Comparison of ENCODE assay signal across 8 cellular contexts in genomic region chr19:49590971-49591730, GRCh38. TPM values are rescaled to one million over a fixed set of nuclear protein-coding genes. Genes with fewer than 3 reads are reported as not detected.
DNase-seq lines count a peak whose midpoint lies in the region; ATAC-seq and TF ChIP-seq lines count a peak whose summit lies in the region.

Gene PRR12 (plus strand): TSS chr19:49591182. CDS start chr19:49591655, 473 bp downstream.

- DNase-seq in NB4 (ENCODE audit: low read depth), result peak; percentile 88
- peak; percentile 81 for DNase-seq in SW480 (ENCODE audit: low spot score)
- DNase-seq in activated naive CD8-positive, alpha-beta T cell treated with anti-CD3 and anti-CD28 coated beads, Interleukin-2, amount 10 ng/mL, durations not matched to agents 7 days and 5 days, result peak; percentile 82
- peak in 41 of 42 donors; percentile 43 to 87 (median 71) for DNase-seq in head of caudate nucleus
- peak; percentile 98 for DNase-seq in osteoblast (ENCODE audit: insufficient read length, low spot score, missing footprints)
- DNase-seq in ureter (ENCODE audit: low spot score), result peak; percentile 71

- peaks cover 31% of the 10 kb centered on the region for H3K79me2 ChIP-seq in osteoblast (ENCODE audit: insufficient read depth, low read length)

- H3K27ac ChIP-seq in osteoblast (ENCODE audit: low read depth, low read length), result peak within 1 kb of the TSS; percentile 70

- peaks cover 30% of the 10 kb centered on the region for H3K4me1 Mint-ChIP-seq in activated naive CD8-positive, alpha-beta T cell treated with anti-CD3 and anti-CD28 coated beads, Interleukin-2, amount 10 ng/mL, durations not matched to agents 7 days and 5 days

- H3K4me3 ChIP-seq in GM08714 (ENCODE audit: low read length) (peak within 1 kb of the TSS; percentile 86), NB4 (ENCODE audit: low read depth, low read length) (peak within 1 kb of the TSS; percentile 90), osteoblast (ENCODE audit: insufficient read depth, low read length) (peak within 1 kb of the TSS; percentile 87)

- peak within 1 kb of the TSS; percentile 94 for H2AFZ ChIP-seq in osteoblast (ENCODE audit: low read length)

- POLR2A ChIA-PET in activated naive CD8-positive, alpha-beta T cell treated with anti-CD3 and anti-CD28 coated beads, Interleukin-2, amount 10 ng/mL, durations not matched to agents 7 days and 5 days (lab: Charles Lee), result interaction anchor here (0.6 to 5.3 kb wide), 12 partner anchors 11 to 95 kb away, joined by 3 to 68 read pairs (median 4); partner anchors contain the start of genes BCL2L12, IRF3, NOSIP and PRMT1

- peaks cover 10% of the 10 kb centered on the region for H3K36me3 Mint-ChIP-seq in activated naive CD8-positive, alpha-beta T cell treated with anti-CD3 and anti-CD28 coated beads, Interleukin-2, amount 10 ng/mL, durations not matched to agents 7 days and 5 days

- peaks cover 22% of the 10 kb centered on the region for H3K4me1 ChIP-seq in osteoblast (ENCODE audit: insufficient read depth, low read length)

- H3K4me2 ChIP-seq in osteoblast (ENCODE audit: insufficient read depth, low read length), result peak within 1 kb of the TSS; percentile 99

- no peak for TF ChIP-seq POLR2A in NB4 (IDR thresholded peaks at IDR 0.05; ENCODE audit: extremely low read depth, insufficient read length)

- no peaks in the 10 kb centered on the region for H3K9me3 ChIP-seq in osteoblast (ENCODE audit: low read depth, low read length)

- peak; percentile 16 for ATAC-seq in activated naive CD8-positive, alpha-beta T cell treated with anti-CD3 and anti-CD28 coated beads, Interleukin-2, amount 10 ng/mL, durations not matched to agents 7 days and 5 days (ENCODE audit: low read depth)
- ATAC-seq in GM18498 (IDR thresholded peaks at IDR 0.05; ENCODE audit: unreplicated experiment), result no peak

- H3K27me3 Mint-ChIP-seq in activated naive CD8-positive, alpha-beta T cell treated with anti-CD3 and anti-CD28 coated beads, Interleukin-2, amount 10 ng/mL, durations not matched to agents 7 days and 5 days, result peaks cover 4% of the 10 kb centered on the region

- H3K4me3 Mint-ChIP-seq in activated naive CD8-positive, alpha-beta T cell treated with anti-CD3 and anti-CD28 coated beads, Interleukin-2, amount 10 ng/mL, durations not matched to agents 7 days and 5 days, result peak within 1 kb of the TSS; percentile 91

- no peaks in the 10 kb centered on the region for H3K27me3 ChIP-seq in osteoblast (ENCODE audit: insufficient read depth, low read length)

- no peak for TF ChIP-seq CTCF in NB4 (IDR thresholded peaks at IDR 0.05; ENCODE audit: low read depth, low read length)
- TF ChIP-seq CTCF in osteoblast (IDR thresholded peaks at IDR 0.05; ENCODE audit: extremely low read depth, low read depth, low read length), result no peak

- H3K36me3 ChIP-seq in osteoblast (ENCODE audit: insufficient read depth, low read length), result peaks cover 18% of the 10 kb centered on the region

- intact Hi-C loops in head of caudate nucleus (cut with DNase I), result loop anchor here (5.0 to 10.0 kb wide), 2 partner anchors 46 to 74 kb away; partner anchors contain the start of genes BCL2L12 and IRF3

- H4K20me1 ChIP-seq in osteoblast (ENCODE audit: insufficient read depth, low read length), result peaks cover 21% of the 10 kb centered on the region

- H3K27ac Mint-ChIP-seq in activated naive CD8-positive, alpha-beta T cell treated with anti-CD3 and anti-CD28 coated beads, Interleukin-2, amount 10 ng/mL, durations not matched to agents 7 days and 5 days, result peak within 1 kb of the TSS; percentile 88

- H3K9me3 Mint-ChIP-seq in activated naive CD8-positive, alpha-beta T cell treated with anti-CD3 and anti-CD28 coated beads, Interleukin-2, amount 10 ng/mL, durations not matched to agents 7 days and 5 days, result no peaks in the 10 kb centered on the region

RNA-seq across cellular contexts. Expression of gene PRR12, which starts in this region (rescaled TPM):
- 10 to 100 TPM; 49.7 TPM for total RNA-seq in activated naive CD8-positive, alpha-beta T cell treated with anti-CD3 and anti-CD28 coated beads, Interleukin-2, amount 10 ng/mL, durations not matched to agents 7 days and 5 days
- total RNA-seq in osteoblast, result 2.2 and 2.9 TPM in 2 replicates
- total RNA-seq in ureter, result 40.6 TPM

Comparison
In these comparisons a context has a peak if more than half of its experiments do, and no peak if none do; other contexts are left out.
1. RNA of gene PRR12 (total RNA-seq): 49.7 TPM in activated naive CD8-positive, alpha-beta T cell treated with anti-CD3 and anti-CD28 coated beads, Interleukin-2, amount 10 ng/mL, durations not matched to agents 7 days and 5 days and 40.6 TPM in ureter (single experiment); 2.2 to 2.9 TPM in osteoblast; every median in the first group is over 10 times any median in the second.
2. Peak in every context shown above with its lines, with median percentiles within 50 percentile points of each other: H3K4me3 ChIP-seq and DNase-seq.